ENCODE assay signal across 8 cellular contexts in genomic region chr1:11979818-11980675, GRCh38. TPM values are rescaled to one million over a fixed set of nuclear protein-coding genes. Genes with fewer than 3 reads are reported as not detected.
A peak's percentile ranks its signal among the peaks of the same experiment; 100 is the strongest.
DNase-seq lines count a peak whose midpoint lies in the region; TF ChIP-seq lines count a peak whose summit lies in the region.

Gene MFN2, plus strand, starts transcription at chr1:11980444. Its CDS starts 8,725 bp downstream, at chr1:11989169.

- H3K4me3 ChIP-seq in HAP-1, result peak within 1 kb of the TSS; percentile 93
- peak within 1 kb of the TSS; percentile 99 for H3K4me3 ChIP-seq in MM.1S (ENCODE audit: low read length)
- H3K4me3 ChIP-seq in neural cell (ENCODE audit: low read length), result peak within 1 kb of the TSS; percentile 100
- H3K4me3 ChIP-seq in stomach, result peak within 1 kb of the TSS; percentile 80 to 100 (median 96)

- no peak for TF ChIP-seq RAD21 in neural cell (conservative IDR thresholded peaks at IDR 0.05)

- TF ChIP-seq CTCF in MM.1S (IDR thresholded peaks at IDR 0.05; ENCODE audit: low read length) (no peak), neural cell (IDR thresholded peaks at IDR 0.05; ENCODE audit: poor library complexity, severe bottlenecking) (peak; percentile 23), stomach (IDR thresholded peaks at IDR 0.05) (no peak)

- H3K36me3 ChIP-seq in ES-I3 (ENCODE audit: insufficient read depth, low read length) (peaks cover 15% of the 10 kb centered on the region), HAP-1 (replicated peaks) (peaks cover 32% of the 10 kb centered on the region), MM.1S (replicated peaks; ENCODE audit: insufficient read depth, low read length) (no peaks in the 10 kb centered on the region), neural cell (ENCODE audit: insufficient read depth, low read length) (no peaks in the 10 kb centered on the region), stomach (peaks cover 18 to 49% (median 41%) of the 10 kb centered on the region in 4 donors)

- H3K27ac ChIP-seq in MM.1S (ENCODE audit: low read length) (peak within 1 kb of the TSS; percentile 83), neural cell (ENCODE audit: low read length) (peak within 1 kb of the TSS; percentile 84), stomach (peak within 1 kb of the TSS; percentile 81 to 100 (median 96))

- H3K27me3 ChIP-seq in HAP-1 (ENCODE audit: low read depth) (no peaks in the 10 kb centered on the region), MM.1S (replicated peaks; ENCODE audit: insufficient read depth, low read length) (no peaks in the 10 kb centered on the region), neural cell (ENCODE audit: insufficient read depth, low read depth, low read length) (no peaks in the 10 kb centered on the region), stomach (no peaks in the 10 kb centered on the region)

- in situ Hi-C loops in HAP-1 (cut with MboI; ENCODE audit: low sequenced_read_pairs), result no loop called here

- H4K20me1 ChIP-seq in MM.1S (ENCODE audit: insufficient read depth, low read length), result no peaks in the 10 kb centered on the region
- no peaks in the 10 kb centered on the region for H4K20me1 ChIP-seq in neural cell (ENCODE audit: insufficient read depth)

- no peak for TF ChIP-seq POLR2A in stomach (IDR thresholded peaks at IDR 0.05)

- DNase-seq in HAP-1 (ENCODE audit: low spot score in 2 of 2) (peak; percentile 96 to 98), MM.1S (peak; percentile 93), SIG-M5 (lab: John Stamatoyannopoulos, UW) (peak; percentile 81), activated gamma-delta T cell (lab: John Stamatoyannopoulos, UW) (peak; percentile 95), fibroblast of the conjunctiva (ENCODE audit: low read depth) (peak; percentile 95), stomach (peak; percentile 95)

- H3K4me1 ChIP-seq in ES-I3 (ENCODE audit: insufficient read depth, low read length), result no peaks in the 10 kb centered on the region
- peaks cover 11% of the 10 kb centered on the region for H3K4me1 ChIP-seq in HAP-1
- peaks cover 8% of the 10 kb centered on the region; the same call in 1 of the 2 replicates for H3K4me1 ChIP-seq in MM.1S (ENCODE audit: low read length)
- peaks cover 50 to 61% (median 57%) of the 10 kb centered on the region in 4 donors for H3K4me1 ChIP-seq in stomach

- H2AFZ ChIP-seq in MM.1S (ENCODE audit: low read length), result peak within 1 kb of the TSS; percentile 67
- H2AFZ ChIP-seq in neural cell (ENCODE audit: low read depth, low read length), result peak within 1 kb of the TSS; percentile 93

- 0 to 1% (median 1%) methylated on average over 9 to 76 of the region's 76 CpGs for WGBS in stomach, 5 donors

- TF ChIP-seq EP300 in neural cell (conservative IDR thresholded peaks at IDR 0.05; ENCODE audit: poor library complexity, severe bottlenecking) (peak; percentile 78), stomach (IDR thresholded peaks at IDR 0.05) (peak; percentile 50)

- intact Hi-C loops in stomach (cut with DNase I; ENCODE audit: low total_unique reads), result loop anchor here (10.0 kb wide), 1 partner anchor 65 kb away; no protein-coding TSS in a partner anchor

- H3F3A ChIP-seq in MM.1S (ENCODE audit: insufficient read depth, low read length) (no peaks in the 10 kb centered on the region), neural cell (ENCODE audit: insufficient read depth, low read length, poor library complexity, severe bottlenecking) (no peaks in the 10 kb centered on the region)

- H3K4me2 ChIP-seq in MM.1S (ENCODE audit: low read depth, low read length) (peak within 1 kb of the TSS; percentile 68), neural cell (ENCODE audit: low read length) (peak within 1 kb of the TSS; percentile 92)

- H3K9ac ChIP-seq in ES-I3 (ENCODE audit: low read depth, low read length), result peak within 1 kb of the TSS; percentile 69
- peak within 1 kb of the TSS; percentile 94 for H3K9ac ChIP-seq in MM.1S (ENCODE audit: low read length)
- peak within 1 kb of the TSS; percentile 95 for H3K9ac ChIP-seq in neural cell (ENCODE audit: low read length)

- H3K79me2 ChIP-seq in MM.1S (ENCODE audit: low read length), result peaks cover 49% of the 10 kb centered on the region
- H3K79me2 ChIP-seq in neural cell (replicated peaks; ENCODE audit: insufficient read depth, low read length), result peaks cover 29% of the 10 kb centered on the region

- H3K9me3 ChIP-seq in ES-I3 (ENCODE audit: control insufficient read depth, insufficient read depth, low read length) (no peaks in the 10 kb centered on the region), HAP-1 (no peaks in the 10 kb centered on the region), MM.1S (replicated peaks; ENCODE audit: insufficient read depth, low read length) (no peaks in the 10 kb centered on the region), neural cell (ENCODE audit: low read length) (no peaks in the 10 kb centered on the region), stomach (no peaks in the 10 kb centered on the region)

- H3K9me2 ChIP-seq in MM.1S (replicated peaks; ENCODE audit: insufficient read depth, low read length), result no peaks in the 10 kb centered on the region
- H3K9me2 ChIP-seq in neural cell (ENCODE audit: insufficient read depth, low read length), result no peaks in the 10 kb centered on the region

TF ChIP-seq in neural cell, 6 proteins besides CTCF, POLR2A, EP300 and RAD21:
- peak; percentile 83 for TF ChIP-seq MXI1 (conservative IDR thresholded peaks at IDR 0.05; ENCODE audit: poor library complexity, severe bottlenecking)
- peak; percentile 88 for TF ChIP-seq REST (IDR thresholded peaks at IDR 0.05; ENCODE audit: borderline replicate concordance)
- peak; percentile 88 for TF ChIP-seq TAF1 (IDR thresholded peaks at IDR 0.05; ENCODE audit: low read depth)
- TF ChIP-seq POLR2AphosphoS5 (IDR thresholded peaks at IDR 0.05), result peak; percentile 89
- TF ChIP-seq SMC3 (conservative IDR thresholded peaks at IDR 0.05; ENCODE audit: poor library complexity), result peak; percentile 18
- no peak for TF ChIP-seq EZH2 (IDR thresholded peaks at IDR 0.05; ENCODE audit: borderline replicate concordance, insufficient read depth, low read length, poor library complexity, severe bottlenecking)

RNA-seq across cellular contexts. Expression of gene MFN2, which starts in this region (rescaled TPM):
- polyA plus RNA-seq in neural cell (60.6 and 64.9 TPM in 2 replicates), stomach (10 to 100 TPM; 31.2 to 41.9 (median 37.4) TPM)
- 68.2 and 70.5 TPM in 2 replicates for polyA minus RNA-seq in neural cell
- 10 to 100 TPM; 46.6 to 68.0 (median 53.6) TPM for total RNA-seq in stomach

Comparison
In these comparisons a context has a peak if more than half of its experiments do, and no peak if none do; other contexts are left out.
1. Peak in every context shown above with its lines: DNase-seq, H3K4me3 ChIP-seq and H3K27ac ChIP-seq.